9 cellular contexts compared by ENCODE assay signal in genomic region chr16:10180771-10181163, GRCh38. TPM values are rescaled to one million over a fixed set of nuclear protein-coding genes. Genes with fewer than 3 reads are reported as not detected.
DNase-seq lines count a peak whose midpoint lies in the region; ATAC-seq lines count a peak whose summit lies in the region.
"Had no signal": no experiment of that assay in that cellular context is flagged by ENCODE, and none has a peak within 500 bp of the region (broad histone marks: within the 10 kb centered on the region; RNA-seq: fewer than 3 reads in every experiment).

No MANE protein-coding gene starts in this region.

- H3K4me3 ChIP-seq in iPS-18a (ENCODE audit: low read length) = peak overlapping the region; percentile 72
- H3K4me3 ChIP-seq in effector memory CD4-positive, alpha-beta T cell (ENCODE audit: insufficient read depth, low read depth, low read length, poor library complexity, severe bottlenecking) = no peak overlapping the region

- peaks cover 38% of the 10 kb centered on the region for H3K27me3 Mint-ChIP-seq in activated naive CD8-positive, alpha-beta T cell treated with anti-CD3 and anti-CD28 coated beads, Interleukin-2, amount 10 ng/mL, durations not matched to agents 7 days and 5 days

- peak; percentile 62 for DNase-seq in activated CD4-positive, alpha-beta T cell treated with anti-CD3 and anti-CD28 coated beads for 48 hours
- no peak for DNase-seq in activated CD4-positive, alpha-beta T cell treated with anti-CD3 and anti-CD28 coated beads for 1 hour
- DNase-seq in activated naive CD8-positive, alpha-beta T cell treated with anti-CD3 and anti-CD28 coated beads, Interleukin-2, amount 10 ng/mL, durations not matched to agents 7 days and 5 days = peak; percentile 42
- DNase-seq in stimulated activated CD8-positive, alpha-beta memory T cell treated with anti-CD3 and anti-CD28 coated beads, Interleukin-2, amount 100 ng/mL, for 48 hours (ENCODE audit: low read depth in 2 of 2) = peak; percentile 26 to 36
- no peak for DNase-seq in AG20443 (ENCODE audit: low spot score)
- DNase-seq in effector memory CD4-positive, alpha-beta T cell = no peak
- no peak for DNase-seq in hippocampal formation (lab: John Stamatoyannopoulos, UW)

- no peak for ATAC-seq in activated naive CD8-positive, alpha-beta T cell treated with anti-CD3 and anti-CD28 coated beads, Interleukin-2, amount 10 ng/mL, durations not matched to agents 7 days and 5 days (ENCODE audit: low read depth)

- peaks cover 3% of the 10 kb centered on the region for H3K4me1 Mint-ChIP-seq in activated naive CD8-positive, alpha-beta T cell treated with anti-CD3 and anti-CD28 coated beads, Interleukin-2, amount 10 ng/mL, durations not matched to agents 7 days and 5 days

- POLR2A ChIA-PET in activated naive CD8-positive, alpha-beta T cell treated with anti-CD3 and anti-CD28 coated beads, Interleukin-2, amount 10 ng/mL, durations not matched to agents 7 days and 5 days (lab: Charles Lee) = no interaction called here

- H3K36me3 Mint-ChIP-seq in activated naive CD8-positive, alpha-beta T cell treated with anti-CD3 and anti-CD28 coated beads, Interleukin-2, amount 10 ng/mL, durations not matched to agents 7 days and 5 days = no peaks in the 10 kb centered on the region
- H3K36me3 Mint-ChIP-seq: CD4-positive, CD25-positive, alpha-beta regulatory T cell had no signal

- no peaks in the 10 kb centered on the region for H3K36me3 ChIP-seq in iPS-18a (ENCODE audit: control insufficient read depth, low read depth, low read length)
- no peaks in the 10 kb centered on the region for H3K36me3 ChIP-seq in effector memory CD4-positive, alpha-beta T cell (ENCODE audit: control insufficient read depth, insufficient read depth, low read length)

- H3K9me3 Mint-ChIP-seq in activated naive CD8-positive, alpha-beta T cell treated with anti-CD3 and anti-CD28 coated beads, Interleukin-2, amount 10 ng/mL, durations not matched to agents 7 days and 5 days = no peaks in the 10 kb centered on the region

- H3K9me3 ChIP-seq in iPS-18a (ENCODE audit: control insufficient read depth, low read depth, low read length) = no peaks in the 10 kb centered on the region
- no peaks in the 10 kb centered on the region for H3K9me3 ChIP-seq in effector memory CD4-positive, alpha-beta T cell (ENCODE audit: control insufficient read depth, low read length)

- H3K4me3 Mint-ChIP-seq in activated naive CD8-positive, alpha-beta T cell treated with anti-CD3 and anti-CD28 coated beads, Interleukin-2, amount 10 ng/mL, durations not matched to agents 7 days and 5 days = no peak overlapping the region

- no peak overlapping the region for H3K27ac ChIP-seq in iPS-18a (ENCODE audit: low read length)
- H3K27ac ChIP-seq in effector memory CD4-positive, alpha-beta T cell (ENCODE audit: insufficient read depth, low read length, poor library complexity, severe bottlenecking) = no peak overlapping the region

- no peak overlapping the region for H3K27ac Mint-ChIP-seq in activated naive CD8-positive, alpha-beta T cell treated with anti-CD3 and anti-CD28 coated beads, Interleukin-2, amount 10 ng/mL, durations not matched to agents 7 days and 5 days

- no peaks in the 10 kb centered on the region for H3K4me1 ChIP-seq in iPS-18a (ENCODE audit: control insufficient read depth, low read depth, low read length)
- H3K4me1 ChIP-seq in effector memory CD4-positive, alpha-beta T cell (ENCODE audit: control insufficient read depth, insufficient read depth, low read length, poor library complexity, severe bottlenecking) = peaks cover 5% of the 10 kb centered on the region

- no peak overlapping the region for H3K9ac ChIP-seq in iPS-18a (ENCODE audit: low read length)

- peaks cover 72% of the 10 kb centered on the region for H3K27me3 ChIP-seq in iPS-18a (ENCODE audit: control insufficient read depth, insufficient read depth, low read length)
- H3K27me3 ChIP-seq in effector memory CD4-positive, alpha-beta T cell (replicated peaks; ENCODE audit: control insufficient read depth, insufficient read depth, low read length, poor library complexity, severe bottlenecking) = peaks cover 15% of the 10 kb centered on the region

RNA-seq across cellular contexts. Expression of gene GRIN2A, which starts 1.5 kb away (rescaled TPM):
- total RNA-seq in activated naive CD8-positive, alpha-beta T cell treated with anti-CD3 and anti-CD28 coated beads, Interleukin-2, amount 10 ng/mL, durations not matched to agents 7 days and 5 days = not detected
- total RNA-seq: CD4-positive, CD25-positive, alpha-beta regulatory T cell had no signal

Comparison
In these comparisons a context has a peak if more than half of its experiments do, and no peak if none do; other contexts are left out.
1. DNase-seq: peak in activated CD4-positive, alpha-beta T cell treated with anti-CD3 and anti-CD28 coated beads for 48 hours (single experiment), activated naive CD8-positive, alpha-beta T cell treated with anti-CD3 and anti-CD28 coated beads, Interleukin-2, amount 10 ng/mL, durations not matched to agents 7 days and 5 days (single experiment) and stimulated activated CD8-positive, alpha-beta memory T cell treated with anti-CD3 and anti-CD28 coated beads, Interleukin-2, amount 100 ng/mL, for 48 hours (2 of 2); none in activated CD4-positive, alpha-beta T cell treated with anti-CD3 and anti-CD28 coated beads for 1 hour (single experiment), AG20443 (single experiment), effector memory CD4-positive, alpha-beta T cell (0 of 3) and hippocampal formation (0 of 2).